8 cellular contexts compared by ENCODE assay signal in genomic region chr1:248857201-248857600, GRCh38. TPM values are rescaled to one million over a fixed set of nuclear protein-coding genes. Genes with fewer than 3 reads are reported as not detected.
DNase-seq lines count a peak whose midpoint lies in the region; ATAC-seq and TF ChIP-seq lines count a peak whose summit lies in the region.

No MANE protein-coding gene starts in this region.

- POLR2A ChIA-PET in activated CD4-positive, alpha-beta T cell treated with anti-CD3 and anti-CD28 coated beads for 36 hours (lab: Charles Lee): interaction anchor here (0.9 kb wide), 1 partner anchor 9 kb away, joined by 4 read pairs; no protein-coding TSS in a partner anchor

- peak overlapping the region; percentile 82 for H3K9ac ChIP-seq in SU-DHL-6 (ENCODE audit: low read length)

- no peaks in the 10 kb centered on the region for H3K36me3 ChIP-seq in SU-DHL-6 (ENCODE audit: low read length)

- TF ChIP-seq CTCF in SU-DHL-6 (IDR thresholded peaks at IDR 0.05; ENCODE audit: insufficient read depth, low read length, poor library complexity, severe bottlenecking) (no peak), fibroblast of mammary gland (conservative IDR thresholded peaks at IDR 0.05; ENCODE audit: control insufficient read depth, insufficient read depth, low read depth, low read length) (no peak)

- H3K79me2 ChIP-seq in SU-DHL-6 (ENCODE audit: insufficient read depth, low read length): peaks cover 9% of the 10 kb centered on the region; the same call in 1 of the 2 replicates

- H3K4me3 ChIP-seq in SU-DHL-6 (ENCODE audit: insufficient read depth, low read length, poor library complexity, severe bottlenecking) (peak overlapping the region; percentile 64), fibroblast of mammary gland (ENCODE audit: control insufficient read depth, low read depth, low read length) (peak overlapping the region; percentile 80)

- no peaks in the 10 kb centered on the region for H3K9me2 ChIP-seq in SU-DHL-6 (replicated peaks; ENCODE audit: insufficient read depth, low read length)

- H3K27me3 Mint-ChIP-seq in activated CD4-positive, alpha-beta T cell treated with anti-CD3 and anti-CD28 coated beads for 36 hours: no peaks in the 10 kb centered on the region

- no peaks in the 10 kb centered on the region for H3K9me3 ChIP-seq in SU-DHL-6 (ENCODE audit: insufficient read depth, low read length)

- no peak for ATAC-seq in activated CD4-positive, alpha-beta T cell treated with anti-CD3 and anti-CD28 coated beads for 36 hours
- no peak for ATAC-seq in stimulated activated effector memory CD8-positive, alpha-beta T cell treated with anti-CD3 and anti-CD28 coated beads, Interleukin-12 subunit alpha, Interleukin-12 subunit beta, amount 100 ng/mL, for 72 hours

- H3K36me3 Mint-ChIP-seq in activated CD4-positive, alpha-beta T cell treated with anti-CD3 and anti-CD28 coated beads for 36 hours (ENCODE audit: low read depth): peaks cover 30% of the 10 kb centered on the region
- peaks cover 24% of the 10 kb centered on the region for H3K36me3 Mint-ChIP-seq in stimulated activated effector memory CD8-positive, alpha-beta T cell treated with anti-CD3 and anti-CD28 coated beads, Interleukin-12 subunit alpha, Interleukin-12 subunit beta, amount 100 ng/mL, for 72 hours

- peak overlapping the region; percentile 99 for H3K27ac Mint-ChIP-seq in activated CD4-positive, alpha-beta T cell treated with anti-CD3 and anti-CD28 coated beads for 36 hours
- peak overlapping the region; percentile 94 for H3K27ac Mint-ChIP-seq in stimulated activated effector memory CD8-positive, alpha-beta T cell treated with anti-CD3 and anti-CD28 coated beads, Interleukin-12 subunit alpha, Interleukin-12 subunit beta, amount 100 ng/mL, for 72 hours

- intact Hi-C loops in activated CD4-positive, alpha-beta T cell treated with anti-CD3 and anti-CD28 coated beads for 36 hours (cut with DNase I, micrococcal nuclease): loop anchor here in 1 of 2 experiments (5.0 kb wide), 1 partner anchor 1525 kb away; the partner anchor contains the start of gene ZNF496

- H3K27me3 ChIP-seq in SU-DHL-6 (ENCODE audit: low read length): no peaks in the 10 kb centered on the region

- H3F3A ChIP-seq in SU-DHL-6 (ENCODE audit: insufficient read depth): peaks cover 4% of the 10 kb centered on the region; the same call in 1 of the 2 replicates

- H3K9me3 Mint-ChIP-seq in activated CD4-positive, alpha-beta T cell treated with anti-CD3 and anti-CD28 coated beads for 36 hours (ENCODE audit: low read depth): no peaks in the 10 kb centered on the region
- H3K9me3 Mint-ChIP-seq in stimulated activated effector memory CD8-positive, alpha-beta T cell treated with anti-CD3 and anti-CD28 coated beads, Interleukin-12 subunit alpha, Interleukin-12 subunit beta, amount 100 ng/mL, for 72 hours: no peaks in the 10 kb centered on the region

- H3K4me3 Mint-ChIP-seq in activated CD4-positive, alpha-beta T cell treated with anti-CD3 and anti-CD28 coated beads for 36 hours: peak overlapping the region; percentile 89
- peak overlapping the region; percentile 76 for H3K4me3 Mint-ChIP-seq in stimulated activated effector memory CD8-positive, alpha-beta T cell treated with anti-CD3 and anti-CD28 coated beads, Interleukin-12 subunit alpha, Interleukin-12 subunit beta, amount 100 ng/mL, for 72 hours

- H2AFZ ChIP-seq in SU-DHL-6 (ENCODE audit: low read depth, low read length, severe bottlenecking): no peak overlapping the region

- H3K27ac ChIP-seq in SU-DHL-6 (ENCODE audit: low read depth, low read length): no peak overlapping the region

- CTCF ChIA-PET in activated CD4-positive, alpha-beta T cell treated with anti-CD3 and anti-CD28 coated beads for 36 hours (lab: Charles Lee): interaction anchor here (1.5 kb wide), 1 partner anchor 15 kb away, joined by 4 read pairs; no protein-coding TSS in a partner anchor

- H3K4me1 Mint-ChIP-seq in activated CD4-positive, alpha-beta T cell treated with anti-CD3 and anti-CD28 coated beads for 36 hours: peaks cover 43% of the 10 kb centered on the region
- H3K4me1 Mint-ChIP-seq in stimulated activated effector memory CD8-positive, alpha-beta T cell treated with anti-CD3 and anti-CD28 coated beads, Interleukin-12 subunit alpha, Interleukin-12 subunit beta, amount 100 ng/mL, for 72 hours: peaks cover 22% of the 10 kb centered on the region

- no peaks in the 10 kb centered on the region for H4K20me1 ChIP-seq in SU-DHL-6 (ENCODE audit: low read depth, low read length)

- no peak for DNase-seq in activated CD4-positive, alpha-beta T cell treated with anti-CD3 and anti-CD28 coated beads for 36 hours
- no peak for DNase-seq in activated CD4-positive, alpha-beta T cell treated with anti-CD3 and anti-CD28 coated beads for 48 hours
- DNase-seq in fibroblast of mammary gland (ENCODE audit: low read depth) (no peak), T-helper 9 cell (no peak), NCI-H1694 treated with DMSO at 0.1 percent for 48 hours (lab: John Stamatoyannopoulos, UW) (no peak)
- DNase-seq in stimulated activated effector memory CD8-positive, alpha-beta T cell treated with anti-CD3 and anti-CD28 coated beads, Interleukin-12 subunit alpha, Interleukin-12 subunit beta, amount 100 ng/mL, for 72 hours (ENCODE audit: low spot score in 2 of 2): no peak
- no peak for DNase-seq in activated CD8-positive, alpha-beta memory T cell treated with anti-CD3 and anti-CD28 coated beads for 24 hours

- H3K4me2 ChIP-seq in SU-DHL-6 (ENCODE audit: low read depth, low read length, poor library complexity, severe bottlenecking): peak overlapping the region; percentile 76

RNA-seq across cellular contexts. Expression of gene ZNF692, which starts 1.7 kb away (rescaled TPM):
- 10 to 100 TPM; 75.9 to 92.3 TPM for total RNA-seq in activated CD4-positive, alpha-beta T cell treated with anti-CD3 and anti-CD28 coated beads for 36 hours

RNA-seq across cellular contexts. Expression of gene ZNF672, which starts 19.2 kb away (rescaled TPM):
- 10 to 100 TPM; 39.5 to 49.4 TPM for total RNA-seq in activated CD4-positive, alpha-beta T cell treated with anti-CD3 and anti-CD28 coated beads for 36 hours

RNA-seq across cellular contexts. Expression of gene SH3BP5L, which starts 31.5 kb away (rescaled TPM):
- total RNA-seq in activated CD4-positive, alpha-beta T cell treated with anti-CD3 and anti-CD28 coated beads for 36 hours: 10 to 100 TPM; 20.1 to 21.3 TPM

RNA-seq across cellular contexts. Expression of gene PGBD2, which starts 48.8 kb away (rescaled TPM):
- total RNA-seq in activated CD4-positive, alpha-beta T cell treated with anti-CD3 and anti-CD28 coated beads for 36 hours: 1 to 10 TPM; 2.3 to 2.9 TPM
